9 cellular contexts compared by ENCODE assay signal in genomic region chr14:22555573-22556011, GRCh38. TPM values are rescaled to one million over a fixed set of nuclear protein-coding genes. Genes with fewer than 3 reads are reported as not detected.
DNase-seq lines count a peak whose midpoint lies in the region; ATAC-seq and TF ChIP-seq lines count a peak whose summit lies in the region.
"Had no signal": no experiment of that assay in that cellular context is flagged by ENCODE, and none has a peak within 500 bp of the region (broad histone marks: within the 10 kb centered on the region; RNA-seq: fewer than 3 reads in every experiment).

No MANE protein-coding gene starts in this region.

- POLR2A ChIA-PET in T-cell (lab: Charles Lee): interaction anchor here (0.6 to 3.1 kb wide), 17 partner anchors 8 to 56 kb away, joined by 3 to 22 read pairs (median 3); partner anchors contain the start of gene DAD1 (in 2 of the 2)

- WGBS in heart left ventricle, 4 donors: 80 to 88% (median 86%) methylated on average over 2 of the region's 2 CpGs
- 55 to 79% methylated on average over 2 of the region's 2 CpGs for WGBS in sigmoid colon, 2 donors

- intact Hi-C loops in heart left ventricle (cut with DNase I): loop anchor here (2.0 to 10.0 kb wide), 17 partner anchors 73 to 499 kb away; partner anchors contain the start of genes AJUBA (in 2 of the 10), SLC7A7 (in 2 of the 10) and CDH24 (in 1 of the 10)
- intact Hi-C loops in sigmoid colon (cut with DNase I): loop anchor here (5.0 to 10.0 kb wide), 3 partner anchors 159 to 267 kb away; no protein-coding TSS in a partner anchor

- H3K9ac ChIP-seq in DND-41 (ENCODE audit: low read depth, low read length): peak overlapping the region; percentile 49
- H3K9ac ChIP-seq in subcutaneous abdominal adipose tissue (ENCODE audit: low read length in 5 of 5): no peak overlapping the region

- TF ChIP-seq POLR2A in heart left ventricle (IDR thresholded peaks at IDR 0.05) (no peak), sigmoid colon (IDR thresholded peaks at IDR 0.05) (no peak)

- ATAC-seq in DND-41 (ENCODE audit: insufficient read depth, low read depth) (peak; percentile 14), HG02759 (IDR thresholded peaks at IDR 0.05; ENCODE audit: unreplicated experiment) (peak; percentile 3), T-cell (replicated peaks in 1 of 4) (peak in 3 of 4 experiments; percentile 2 to 28 (median 2)), heart left ventricle (no peak)
- peak; percentile 18 for ATAC-seq in effector memory CD8-positive, alpha-beta T cell (replicated peaks)

- peaks cover 32% of the 10 kb centered on the region for H3K4me1 ChIP-seq in DND-41 (ENCODE audit: insufficient read depth, low read length)
- peaks cover 5 to 52% (median 37%) of the 10 kb centered on the region in 5 donors for H3K4me1 ChIP-seq in subcutaneous abdominal adipose tissue (ENCODE audit: control insufficient read depth in 5 of 5, insufficient read depth in 5 of 5, low read length in 5 of 5)
- H3K4me1 ChIP-seq in heart left ventricle: peaks cover 0 to 68% (median 30%) of the 10 kb centered on the region in 12 donors
- H3K4me1 ChIP-seq in sigmoid colon: peaks cover 0 to 28% (median 16%) of the 10 kb centered on the region in 4 donors

- peak overlapping the region; percentile 92 for H3K27ac ChIP-seq in DND-41 (ENCODE audit: low read length)
- peak overlapping the region; percentile 30 for H3K27ac ChIP-seq in subcutaneous abdominal adipose tissue (ENCODE audit: low read depth, low read length)
- H3K27ac ChIP-seq in heart left ventricle: peak overlapping the region in 4 of 12 donors; percentile 34 to 89 (median 51)
- H3K27ac ChIP-seq in sigmoid colon: no peak overlapping the region
- H3K27ac ChIP-seq: ascending aorta had no signal

- no peak overlapping the region for H2AFZ ChIP-seq in DND-41 (ENCODE audit: low read depth, low read length)

- H3K9me3 ChIP-seq in DND-41 (ENCODE audit: insufficient read depth, low read length, severe bottlenecking) (no peaks in the 10 kb centered on the region), subcutaneous abdominal adipose tissue (ENCODE audit: control insufficient read depth in 5 of 5, low read length in 5 of 5) (no peaks in the 10 kb centered on the region), heart left ventricle (no peaks in the 10 kb centered on the region), sigmoid colon (no peaks in the 10 kb centered on the region)
- H3K9me3 ChIP-seq: ascending aorta had no signal

- peak overlapping the region; percentile 64 to 83 (median 79) for H3K4me3 Mint-ChIP-seq in T-cell
- H3K4me3 Mint-ChIP-seq in effector memory CD8-positive, alpha-beta T cell: peak overlapping the region; percentile 68 to 86

- H4K20me1 ChIP-seq in DND-41 (ENCODE audit: insufficient read depth, low read length): peaks cover 53% of the 10 kb centered on the region

- H3K4me3 ChIP-seq in DND-41 (ENCODE audit: low read depth in 1 of 2, low read length in 2 of 2) (peak overlapping the region in 1 of 2 experiments; percentile 35; a peak in 1 of 4 replicates), subcutaneous abdominal adipose tissue (ENCODE audit: low read depth in 1 of 5, low read length in 5 of 5) (no peak overlapping the region), heart left ventricle (no peak overlapping the region), sigmoid colon (no peak overlapping the region)
- H3K4me3 ChIP-seq: ascending aorta had no signal

- H3K27me3 Mint-ChIP-seq in T-cell: peaks cover 0 to 2% of the 10 kb centered on the region in 2 donors
- H3K27me3 Mint-ChIP-seq in effector memory CD8-positive, alpha-beta T cell: peaks cover 0 to 7% of the 10 kb centered on the region in 2 donors

- H3K9me3 Mint-ChIP-seq in T-cell: no peaks in the 10 kb centered on the region
- no peaks in the 10 kb centered on the region for H3K9me3 Mint-ChIP-seq in effector memory CD8-positive, alpha-beta T cell

- peak overlapping the region; percentile 69 for H3K4me2 ChIP-seq in DND-41 (ENCODE audit: insufficient read depth, low read length)

- CTCF ChIA-PET in T-cell (lab: Charles Lee): interaction anchor here (0.6 to 3.1 kb wide), 32 partner anchors 7 to 914 kb away, joined by 3 to 133 read pairs (median 5); partner anchors contain the start of genes DAD1 (in 1 of the 2), LRP10 (in 1 of the 2), OXA1L (in 1 of the 2) and PRMT5 (in 1 of the 2)

- H3K27ac Mint-ChIP-seq in T-cell: peak overlapping the region; percentile 98 to 99
- H3K27ac Mint-ChIP-seq in effector memory CD8-positive, alpha-beta T cell: peak overlapping the region; percentile 97 to 99

- H3K4me1 Mint-ChIP-seq in T-cell: peaks cover 90 to 96% (median 91%) of the 10 kb centered on the region in 3 donors
- H3K4me1 Mint-ChIP-seq in effector memory CD8-positive, alpha-beta T cell (ENCODE audit: low read depth in 2 of 2): peaks cover 85 to 89% of the 10 kb centered on the region in 2 donors

- TF ChIP-seq EP300 in sigmoid colon (IDR thresholded peaks at IDR 0.05): no peak

- DNase-seq in DND-41: peak; percentile 60
- DNase-seq in T-cell: peak in 12 of 34 experiments; percentile 35 to 63 (median 46)
- peak in 1 of 3 experiments; percentile 51 for DNase-seq in effector memory CD8-positive, alpha-beta T cell
- no peak for DNase-seq in heart left ventricle
- no peak for DNase-seq in sigmoid colon
- DNase-seq in NOMO-1 (lab: John Stamatoyannopoulos, UW; ENCODE audit: unreplicated experiment in 2 of 2): no peak

- no peaks in the 10 kb centered on the region for H3K36me3 ChIP-seq in DND-41 (ENCODE audit: insufficient read depth, low read length)
- no peaks in the 10 kb centered on the region for H3K36me3 ChIP-seq in subcutaneous abdominal adipose tissue (ENCODE audit: control insufficient read depth in 5 of 5, insufficient read depth in 5 of 5, low read length in 5 of 5)
- H3K36me3 ChIP-seq in heart left ventricle: no peaks in the 10 kb centered on the region
- no peaks in the 10 kb centered on the region for H3K36me3 ChIP-seq in sigmoid colon
- H3K36me3 ChIP-seq: ascending aorta had no signal

- no peak for TF ChIP-seq CTCF in DND-41 (IDR thresholded peaks at IDR 0.05; ENCODE audit: borderline replicate concordance, extremely low read depth, low read length, poor library complexity, severe bottlenecking)
- no peak for TF ChIP-seq CTCF in heart left ventricle (IDR thresholded peaks at IDR 0.05)
- no peak for TF ChIP-seq CTCF in sigmoid colon (IDR thresholded peaks at IDR 0.05)

- H3K79me2 ChIP-seq in DND-41 (ENCODE audit: insufficient read depth, low read length): no peaks in the 10 kb centered on the region

- H3K27me3 ChIP-seq in DND-41 (ENCODE audit: insufficient read depth, low read length, poor library complexity) (peaks cover 41% of the 10 kb centered on the region), subcutaneous abdominal adipose tissue (ENCODE audit: control insufficient read depth in 5 of 5, insufficient read depth in 4 of 5, low read length in 5 of 5) (no peaks in the 10 kb centered on the region), heart left ventricle (no peaks in the 10 kb centered on the region), sigmoid colon (no peaks in the 10 kb centered on the region)
- H3K27me3 ChIP-seq: ascending aorta had no signal

- peaks cover 26% of the 10 kb centered on the region for H3K36me3 Mint-ChIP-seq in T-cell
- H3K36me3 Mint-ChIP-seq in effector memory CD8-positive, alpha-beta T cell (ENCODE audit: insufficient read depth): peaks cover 75% of the 10 kb centered on the region

RNA-seq across cellular contexts. Expression of gene DAD1, which starts 33.4 kb away (rescaled TPM):
- total RNA-seq in T-cell (100 to 1,000 TPM in 4 of 5 donors, 10 to 100 TPM in 1; 80.9 to 127 (median 113) TPM), heart left ventricle (100 to 1,000 TPM; 108 to 236 (median 147) TPM), sigmoid colon (100 to 1,000 TPM; 115 to 192 (median 164) TPM)
- polyA plus RNA-seq in heart left ventricle (100 to 1,000 TPM; 129 to 402 TPM), sigmoid colon (100 to 1,000 TPM; 136 to 274 (median 160) TPM)

RNA-seq across cellular contexts. Expression of gene ABHD4, which starts 42.5 kb away (rescaled TPM):
- total RNA-seq in T-cell (10 to 100 TPM; 10.1 to 20.9 (median 17.3) TPM), heart left ventricle (10 to 100 TPM; 16.8 to 35.5 (median 25.9) TPM), sigmoid colon (10 to 100 TPM; 17.4 to 20.4 (median 18.7) TPM)
- polyA plus RNA-seq in heart left ventricle (10 to 100 TPM; 10.4 to 18.0 TPM), sigmoid colon (10 to 100 TPM in 2 of 3 donors, 1 to 10 TPM in 1; 9.5 to 18.0 (median 12.3) TPM)

Comparison
In these comparisons a context has a peak if more than half of its experiments do, and no peak if none do; other contexts are left out.
1. ATAC-seq: peak in DND-41 (single experiment), HG02759 (single experiment), T-cell (3 of 4) and effector memory CD8-positive, alpha-beta T cell (single experiment); none in heart left ventricle (0 of 4).
2. H3K27ac ChIP-seq: peak in DND-41 (single experiment) and subcutaneous abdominal adipose tissue (single experiment); none in sigmoid colon (0 of 4).